In the genomic region with DNA sequence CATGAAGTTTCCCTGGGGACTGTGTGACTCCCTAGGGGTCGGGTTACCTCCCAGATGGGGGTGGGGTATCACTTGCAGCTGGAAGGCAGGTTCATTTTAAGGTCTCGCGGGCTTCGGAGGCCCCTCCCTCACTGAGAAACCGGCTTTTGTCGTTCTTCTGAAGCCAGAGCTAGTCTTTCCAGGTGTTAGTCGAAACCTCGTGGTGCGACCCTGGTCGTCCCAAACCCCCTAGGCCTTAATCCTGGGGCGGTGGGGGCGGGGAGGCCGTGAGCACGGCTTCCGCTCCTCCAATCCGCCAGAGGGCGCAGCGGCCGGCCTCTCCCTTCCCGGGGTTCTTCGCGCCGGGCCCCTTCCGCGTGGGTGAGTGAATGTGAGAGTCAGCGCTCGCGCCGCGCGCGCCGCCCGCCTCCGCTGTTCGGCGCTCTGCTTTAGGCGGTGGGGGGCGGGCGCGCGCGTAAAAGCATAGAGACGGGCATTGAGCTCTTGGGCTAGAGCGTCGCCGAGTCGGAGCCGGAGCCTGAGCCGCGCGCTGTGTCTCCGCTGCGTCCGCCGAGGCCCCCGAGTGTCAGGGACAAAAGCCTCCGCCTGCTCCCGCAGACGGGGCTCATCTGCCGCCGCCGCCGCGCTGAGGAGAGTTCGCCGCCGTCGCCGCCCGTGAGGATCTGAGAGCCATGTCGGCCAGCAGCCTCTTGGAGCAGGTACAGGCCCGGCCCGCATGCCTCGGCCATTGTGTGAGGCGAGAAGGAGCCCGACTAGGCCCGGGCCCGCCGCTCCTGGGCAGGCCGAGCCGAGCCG, we compare ENCODE assay signal across 8 cellular contexts. TPM values are rescaled to one million over a fixed set of nuclear protein-coding genes. Genes with fewer than 3 reads are reported as not detected.
A peak's percentile ranks its signal among the peaks of the same experiment; 100 is the strongest.
DNase-seq lines count a peak whose midpoint lies in the region; ATAC-seq lines count a peak whose summit lies in the region.

A gene (plus strand): TSS at position 491 of the 795 bp plus-strand sequence. CDS start 181 bp downstream, at position 672.

- CTCF ChIA-PET in activated CD4-positive, alpha-beta T cell treated with anti-CD3 and anti-CD28 coated beads, Interleukin-2, amount 10 ng/mL, durations not matched to agents 7 days and 5 days (lab: Charles Lee): interaction anchor here (0.6 to 2.9 kb wide), 45 partner anchors 10 to 458 kb away, joined by 3 to 34 read pairs (median 6); a partner anchor contains a TSS

- no peaks in the 10 kb centered on the region for H3K27me3 Mint-ChIP-seq in activated CD4-positive, alpha-beta T cell treated with anti-CD3 and anti-CD28 coated beads, Interleukin-2, amount 10 ng/mL, durations not matched to agents 7 days and 5 days

- peak within 1 kb of the TSS; percentile 91 for H3K4me3 Mint-ChIP-seq in activated CD4-positive, alpha-beta T cell treated with anti-CD3 and anti-CD28 coated beads, Interleukin-2, amount 10 ng/mL, durations not matched to agents 7 days and 5 days

- ATAC-seq in GM19324 (IDR thresholded peaks at IDR 0.05; ENCODE audit: low FRiP score, unreplicated experiment) (peak; percentile 97), HG03469 (IDR thresholded peaks at IDR 0.05; ENCODE audit: unreplicated experiment) (peak; percentile 66), left lobe of liver (peak; percentile 96)

- no peaks in the 10 kb centered on the region for H3K27me3 ChIP-seq in BLaER1 treated with 17β-estradiol and CSF1 and Interleukin-3, amounts not matched to agents 10 nM and 100 nM

- no peaks in the 10 kb centered on the region for H3K9me3 Mint-ChIP-seq in activated CD4-positive, alpha-beta T cell treated with anti-CD3 and anti-CD28 coated beads, Interleukin-2, amount 10 ng/mL, durations not matched to agents 7 days and 5 days

- peak within 1 kb of the TSS; percentile 96 to 100 (median 99) for H3K27ac ChIP-seq in BLaER1 treated with 17β-estradiol and CSF1 and Interleukin-3, amounts not matched to agents 10 nM and 100 nM

- POLR2A ChIA-PET in activated CD4-positive, alpha-beta T cell treated with anti-CD3 and anti-CD28 coated beads, Interleukin-2, amount 10 ng/mL, durations not matched to agents 7 days and 5 days (lab: Charles Lee): interaction anchor here (0.6 to 1.8 kb wide), 5 partner anchors 68 to 155 kb away, joined by 3 to 12 read pairs (median 5); a partner anchor contains a TSS

- H3K4me1 Mint-ChIP-seq in activated CD4-positive, alpha-beta T cell treated with anti-CD3 and anti-CD28 coated beads, Interleukin-2, amount 10 ng/mL, durations not matched to agents 7 days and 5 days: peaks cover 34% of the 10 kb centered on the region

- peak; percentile 95 for DNase-seq in NCI-H526 treated with DMSO at 0.1 percent for 48 hours (lab: John Stamatoyannopoulos, UW)
- peak; percentile 98 for DNase-seq in activated CD4-positive, alpha-beta T cell treated with anti-CD3 and anti-CD28 coated beads, Interleukin-2, amount 10 ng/mL, durations not matched to agents 7 days and 5 days
- peak; percentile 49 for DNase-seq in cortex of kidney (lab: John Stamatoyannopoulos, UW)
- peak; percentile 97 for DNase-seq in left lobe of liver (ENCODE audit: low spot score)
- peak; percentile 98 for DNase-seq in stimulated activated CD4-positive, alpha-beta T cell treated with anti-CD3 and anti-CD28 coated beads, Interleukin-2, amount 100 ng/mL, for 4 hours (ENCODE audit: low read depth)

- H3K4me2 ChIP-seq in BLaER1 treated with 17β-estradiol and CSF1 and Interleukin-3, amounts not matched to agents 10 nM and 100 nM: peak within 1 kb of the TSS; percentile 82 to 96 (median 90)

- peaks cover 35 to 39% (median 37%) of the 10 kb centered on the region in 11 experiments for H3K36me3 ChIP-seq in BLaER1 treated with 17β-estradiol and CSF1 and Interleukin-3, amounts not matched to agents 10 nM and 100 nM

- H3K4me1 ChIP-seq in BLaER1 treated with 17β-estradiol and CSF1 and Interleukin-3, amounts not matched to agents 10 nM and 100 nM: peaks cover 29 to 44% (median 40%) of the 10 kb centered on the region in 10 experiments

- H3K9me3 ChIP-seq in BLaER1 treated with 17β-estradiol and CSF1 and Interleukin-3, amounts not matched to agents 10 nM and 100 nM (replicated peaks in 1 of 11): peaks cover 0 to 7% (median 0%) of the 10 kb centered on the region in 11 experiments; a peak in 4 of 22 replicates

- peaks cover 39 to 46% (median 41%) of the 10 kb centered on the region in 11 experiments for H4K20me1 ChIP-seq in BLaER1 treated with 17β-estradiol and CSF1 and Interleukin-3, amounts not matched to agents 10 nM and 100 nM

- H3K27ac Mint-ChIP-seq in activated CD4-positive, alpha-beta T cell treated with anti-CD3 and anti-CD28 coated beads, Interleukin-2, amount 10 ng/mL, durations not matched to agents 7 days and 5 days: peak within 1 kb of the TSS; percentile 96

- peaks cover 30% of the 10 kb centered on the region for H3K36me3 Mint-ChIP-seq in activated CD4-positive, alpha-beta T cell treated with anti-CD3 and anti-CD28 coated beads, Interleukin-2, amount 10 ng/mL, durations not matched to agents 7 days and 5 days (ENCODE audit: low read depth)

- peak within 1 kb of the TSS; percentile 76 to 100 (median 95) for H3K4me3 ChIP-seq in BLaER1 treated with 17β-estradiol and CSF1 and Interleukin-3, amounts not matched to agents 10 nM and 100 nM

- H3K9ac ChIP-seq in BLaER1 treated with 17β-estradiol and CSF1 and Interleukin-3, amounts not matched to agents 10 nM and 100 nM: peak within 1 kb of the TSS; percentile 97 to 100 (median 99)

RNA-seq across cellular contexts. Expression of the gene that starts here (rescaled TPM):
- total RNA-seq in activated CD4-positive, alpha-beta T cell treated with anti-CD3 and anti-CD28 coated beads, Interleukin-2, amount 10 ng/mL, durations not matched to agents 7 days and 5 days: 10 to 100 TPM; 76.3 to 89.2 TPM
- 23.1 TPM for total RNA-seq in left lobe of liver

Comparison
In these comparisons a context has a peak if more than half of its experiments do, and no peak if none do; other contexts are left out.
1. Peak in every context shown above with its lines: DNase-seq, ATAC-seq, H3K4me3 ChIP-seq and H3K27ac ChIP-seq.